Comparison of ENCODE assay signal across 8 cellular contexts in genomic region chr7:30321992-30322637, GRCh38. TPM values are rescaled to one million over a fixed set of nuclear protein-coding genes. Genes with fewer than 3 reads are reported as not detected.
DNase-seq lines count a peak whose midpoint lies in the region; ATAC-seq, FAIRE-seq and TF ChIP-seq lines count a peak whose summit lies in the region.

No MANE protein-coding gene starts in this region.

- H2AK5ac ChIP-seq in IMR-90 (ENCODE audit: low read depth, low read length) = no peak overlapping the region

- BruUV-seq in IMR-90 (replicated peaks; lab: Mats Ljungman, UMichigan) (no TSS peak), Caco-2 (replicated peaks; lab: Mats Ljungman, UMichigan) (no TSS peak)

- CTCF ChIA-PET in IMR-90 (lab: Yijun Ruan, JAX) = interaction anchor here (0.7 kb wide), 2 partner anchors 154 to 232 kb away, joined by 3 to 10 read pairs; no protein-coding TSS in a partner anchor
- CTCF ChIA-PET in Caco-2 (lab: Charles Lee) = no interaction called here

- H3K27me3 ChIP-seq in IMR-90 (ENCODE audit: control insufficient read depth, insufficient read depth, low read length) (no peaks in the 10 kb centered on the region), Caco-2 (replicated peaks; ENCODE audit: control insufficient read depth, insufficient read depth, low read length) (no peaks in the 10 kb centered on the region)

- H4K5ac ChIP-seq in IMR-90 (ENCODE audit: low read depth, low read length) = no peak overlapping the region

- in situ Hi-C loops in IMR-90 (cut with MboI; ENCODE audit: low sequenced_read_pairs) = no loop called here

- no peak overlapping the region; the same call in 1 of the 2 replicates for H3K23ac ChIP-seq in IMR-90 (ENCODE audit: low read depth, low read length)

- no peak overlapping the region for H3K4ac ChIP-seq in IMR-90 (ENCODE audit: low read depth, low read length)

- H3K4me3 ChIP-seq in IMR-90 (ENCODE audit: insufficient read depth, low read depth, low read length) (no peak overlapping the region), Caco-2 (ENCODE audit: low read depth, low read length) (no peak overlapping the region)

- dilution Hi-C loops in IMR-90 (cut with HindIII; ENCODE audit: low sequenced_read_pairs, unreplicated experiment) = no loop called here

- intact Hi-C loops in IMR-90 (cut with micrococcal nuclease) (no loop called here), Caco-2 (cut with micrococcal nuclease; ENCODE audit: unreplicated experiment) (no loop called here)

- FAIRE-seq in GM12891 (lab: Jason Lieb, UNC) = peak; percentile 89

- 100% methylated on average over 2 of the region's 6 CpGs; no CpG with 5 or more reads in 1 of the 2 experiments for WGBS in IMR-90 (ENCODE audit: extremely low coverage in 2 of 2, insufficient read length in 1 of 2), 2 experiments

- no peak overlapping the region for H3K56ac ChIP-seq in IMR-90 (ENCODE audit: extremely low read depth, insufficient read depth, low read length)

- no peak for TF ChIP-seq RAD21 in IMR-90 (IDR thresholded peaks at IDR 0.05; ENCODE audit: low read length)

- H3K4me1 ChIP-seq in IMR-90 (ENCODE audit: control insufficient read depth, insufficient read depth, low read length) (no peaks in the 10 kb centered on the region), Caco-2 (no peaks in the 10 kb centered on the region)

- H2BK120ac ChIP-seq in IMR-90 (ENCODE audit: low read depth, low read length) = no peak overlapping the region

- H3K4me3 Mint-ChIP-seq in activated T-helper 17 cell treated with anti-CD3 and anti-CD28 coated beads, Interleukin-2, amount 50 U/mL, for 72 hours = peak overlapping the region; percentile 92
- H3K4me3 Mint-ChIP-seq in Caco-2 (ENCODE audit: unreplicated experiment) = no peak overlapping the region

- H3K14ac ChIP-seq in IMR-90 (replicated peaks; ENCODE audit: low read depth, low read length) = no peak overlapping the region

- TF ChIP-seq CTCF in IMR-90 (conservative IDR thresholded peaks at IDR 0.05; ENCODE audit: low read depth, low read length) (no peak), Caco-2 (IDR thresholded peaks at IDR 0.05; ENCODE audit: insufficient read depth in 1 of 2, low read depth in 1 of 2, low read length in 1 of 2, severe bottlenecking in 1 of 2, unreplicated experiment in 1 of 2) (no peak)

- peak overlapping the region; percentile 61; the same call in 1 of the 2 replicates for H3K4me2 ChIP-seq in IMR-90 (ENCODE audit: low read depth, low read length)

- H3K9me1 ChIP-seq in IMR-90 (ENCODE audit: insufficient read depth, low read length) = no peaks in the 10 kb centered on the region

- no peak overlapping the region for H3K27ac ChIP-seq in IMR-90 (ENCODE audit: insufficient read depth, low read length)

- peaks cover 57% of the 10 kb centered on the region for H3K4me1 Mint-ChIP-seq in activated T-helper 17 cell treated with anti-CD3 and anti-CD28 coated beads, Interleukin-2, amount 50 U/mL, for 72 hours
- no peaks in the 10 kb centered on the region for H3K4me1 Mint-ChIP-seq in Caco-2 (ENCODE audit: low read depth, unreplicated experiment)

- no peak overlapping the region for H2AFZ ChIP-seq in IMR-90 (replicated peaks; ENCODE audit: low read length, poor library complexity)

- peak overlapping the region; percentile 92 for H3K27ac Mint-ChIP-seq in activated T-helper 17 cell treated with anti-CD3 and anti-CD28 coated beads, Interleukin-2, amount 50 U/mL, for 72 hours
- H3K27ac Mint-ChIP-seq in Caco-2 (ENCODE audit: unreplicated experiment) = no peak overlapping the region

- H3K9ac ChIP-seq in IMR-90 (ENCODE audit: low read depth, low read length) = no peak overlapping the region

- H3K9me3 ChIP-seq in IMR-90 (ENCODE audit: control insufficient read depth, insufficient read depth, low read length) = no peaks in the 10 kb centered on the region
- no peaks in the 10 kb centered on the region for H3K9me3 ChIP-seq in Caco-2

- H3K27me3 Mint-ChIP-seq in activated T-helper 17 cell treated with anti-CD3 and anti-CD28 coated beads, Interleukin-2, amount 50 U/mL, for 72 hours = no peaks in the 10 kb centered on the region
- no peaks in the 10 kb centered on the region for H3K27me3 Mint-ChIP-seq in Caco-2 (ENCODE audit: insufficient read depth, unreplicated experiment)

- no peaks in the 10 kb centered on the region; a peak in 1 of 4 replicates for H3K79me1 ChIP-seq in IMR-90 (ENCODE audit: low read depth in 1 of 2, low read length in 2 of 2)

- H3K36me3 Mint-ChIP-seq in activated T-helper 17 cell treated with anti-CD3 and anti-CD28 coated beads, Interleukin-2, amount 50 U/mL, for 72 hours (ENCODE audit: low read depth) = peaks cover 27% of the 10 kb centered on the region
- H3K36me3 Mint-ChIP-seq in Caco-2 (ENCODE audit: insufficient read depth, unreplicated experiment) = no peaks in the 10 kb centered on the region

- TF ChIP-seq POLR2A in GM12891 (IDR thresholded peaks at IDR 0.05; ENCODE audit: low read depth, low read length) (peak; percentile 52; the same call in 1 of the 2 replicates), IMR-90 (IDR thresholded peaks at IDR 0.05; ENCODE audit: low read depth, low read length) (no peak)

- no peak overlapping the region for H2BK20ac ChIP-seq in IMR-90 (ENCODE audit: low read depth, low read length)

- H4K8ac ChIP-seq in IMR-90 (ENCODE audit: low read depth in 2 of 2, low read length in 2 of 2) = no peak overlapping the region

- no peak overlapping the region for H2BK15ac ChIP-seq in IMR-90 (ENCODE audit: low read depth, low read length)

- H3K36me3 ChIP-seq in IMR-90 (ENCODE audit: control insufficient read depth, insufficient read depth, low read length) (no peaks in the 10 kb centered on the region), Caco-2 (ENCODE audit: control insufficient read depth, insufficient read depth, low read length) (no peaks in the 10 kb centered on the region)

- ATAC-seq in GM21528 (IDR thresholded peaks at IDR 0.05; ENCODE audit: low FRiP score, unreplicated experiment) = peak; percentile 74
- no peak for ATAC-seq in IMR-90 (ENCODE audit: low read depth)
- ATAC-seq in activated T-helper 17 cell treated with anti-CD3 and anti-CD28 coated beads, Interleukin-2, amount 50 U/mL, for 72 hours (replicated peaks) = peak; percentile 60

- POLR2A ChIA-PET in IMR-90 (lab: Charles Lee; ENCODE audit: unreplicated experiment) = interaction anchor here (0.6 kb wide), 1 partner anchor 69 kb away, joined by 3 read pairs; no protein-coding TSS in a partner anchor
- POLR2A ChIA-PET in Caco-2 (lab: Charles Lee) = no interaction called here

- H2BK5ac ChIP-seq in IMR-90 (ENCODE audit: low read depth, low read length, poor library complexity, severe bottlenecking) = no peak overlapping the region

- no peak overlapping the region for H3K18ac ChIP-seq in IMR-90 (ENCODE audit: low read depth, low read length)

- no peaks in the 10 kb centered on the region for H3K9me3 Mint-ChIP-seq in activated T-helper 17 cell treated with anti-CD3 and anti-CD28 coated beads, Interleukin-2, amount 50 U/mL, for 72 hours
- no peaks in the 10 kb centered on the region for H3K9me3 Mint-ChIP-seq in Caco-2 (ENCODE audit: unreplicated experiment)

- no peak overlapping the region for H2AK9ac ChIP-seq in IMR-90 (replicated peaks; ENCODE audit: low read depth, low read length, poor library complexity)

- H4K91ac ChIP-seq in IMR-90 (ENCODE audit: insufficient read depth, low read depth, low read length) = no peak overlapping the region

- no peak for DNase-seq in GM12891 (ENCODE audit: insufficient read length, low spot score)
- DNase-seq in IMR-90 = no peak
- DNase-seq in medulla oblongata (ENCODE audit: extremely low spot score) = peak; percentile 69
- DNase-seq in HPDE6-E6E7 (ENCODE audit: extremely low spot score) = no peak
- DNase-seq in Caco-2 = no peak
- no peak for DNase-seq in stimulated activated naive CD4-positive, alpha-beta T cell treated with Interleukin-2 at 50 U/mL for 16 hours (lab: John Stamatoyannopoulos, UW)

- no peaks in the 10 kb centered on the region for H4K20me1 ChIP-seq in IMR-90 (ENCODE audit: insufficient read depth, low read length)

TF ChIP-seq in GM12891, 5 proteins besides CTCF, POLR2A, EP300 and RAD21:
- TF ChIP-seq SPI1 (IDR thresholded peaks at IDR 0.05; ENCODE audit: low read depth, low read length) = no peak
- TF ChIP-seq TAF1 (IDR thresholded peaks at IDR 0.05; ENCODE audit: low read depth, low read length) = no peak
- TF ChIP-seq POU2F2 (IDR thresholded peaks at IDR 0.05; ENCODE audit: low read depth, low read length) = no peak
- TF ChIP-seq POLR2AphosphoS5 (IDR thresholded peaks at IDR 0.05; ENCODE audit: low read depth, low read length) = no peak
- TF ChIP-seq PAX5 (IDR thresholded peaks at IDR 0.05; ENCODE audit: insufficient read depth, low read length, severe bottlenecking) = no peak

TF ChIP-seq in IMR-90, 13 proteins besides CTCF, POLR2A, EP300 and RAD21 (continues in another document):
- TF ChIP-seq CEBPB (IDR thresholded peaks at IDR 0.05; ENCODE audit: low read depth, low read length) = no peak
- no peak for TF ChIP-seq MXI1 (IDR thresholded peaks at IDR 0.05; ENCODE audit: borderline replicate concordance, low read depth, low read length)
- TF ChIP-seq FOS (IDR thresholded peaks at IDR 0.05; ENCODE audit: low read depth, low read length) = no peak
- no peak for TF ChIP-seq RFX5 (IDR thresholded peaks at IDR 0.05; ENCODE audit: low read depth, low read length)
- no peak for TF ChIP-seq SMC3 (IDR thresholded peaks at IDR 0.05; ENCODE audit: low read depth, low read length)
- no peak for TF ChIP-seq BHLHE40 (IDR thresholded peaks at IDR 0.05; ENCODE audit: low read depth, low read length)
- TF ChIP-seq CHD1 (IDR thresholded peaks at IDR 0.05; ENCODE audit: low read depth, low read length) = no peak
- no peak for TF ChIP-seq NFE2L2 (IDR thresholded peaks at IDR 0.05; ENCODE audit: low read depth, low read length)
- no peak for TF ChIP-seq MAZ (IDR thresholded peaks at IDR 0.05; ENCODE audit: borderline replicate concordance, low read depth, low read length)
- TF ChIP-seq, protein P1, sequence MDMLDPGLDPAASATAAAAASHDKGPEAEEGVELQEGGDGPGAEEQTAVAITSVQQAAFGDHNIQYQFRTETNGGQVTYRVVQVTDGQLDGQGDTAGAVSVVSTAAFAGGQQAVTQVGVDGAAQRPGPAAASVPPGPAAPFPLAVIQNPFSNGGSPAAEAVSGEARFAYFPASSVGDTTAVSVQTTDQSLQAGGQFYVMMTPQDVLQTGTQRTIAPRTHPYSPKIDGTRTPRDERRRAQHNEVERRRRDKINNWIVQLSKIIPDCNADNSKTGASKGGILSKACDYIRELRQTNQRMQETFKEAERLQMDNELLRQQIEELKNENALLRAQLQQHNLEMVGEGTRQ (IDR thresholded peaks at IDR 0.05; ENCODE audit: low read depth, low read length) = no peak
- no peak for TF ChIP-seq RCOR1 (IDR thresholded peaks at IDR 0.05; ENCODE audit: insufficient replicate concordance, low read length)
- no peak for TF ChIP-seq MAFK (IDR thresholded peaks at IDR 0.05; ENCODE audit: low read depth, low read length)

RNA-seq across cellular contexts. Expression of gene ZNRF2, which starts 37.7 kb away (rescaled TPM):
- 3.8 TPM for polyA plus RNA-seq in GM12891 (2012; ENCODE audit: low read depth, missing spikeins)
- total RNA-seq in IMR-90 (2012; rRNA removed) = 0.54 and 0.83 TPM in 2 replicates
- 0.31 and 0.33 TPM in 2 replicates for polyA plus RNA-seq in IMR-90 (2012; rRNA removed)
- 0.12 and 0.34 TPM in 2 replicates for polyA plus RNA-seq in IMR-90 (2012; cell fraction: cytosol; rRNA removed)
- polyA plus RNA-seq in IMR-90 (2012; cell fraction: nucleus; rRNA removed; ENCODE audit: low replicate concordance) = 0.34 and 0.36 TPM in 2 replicates
- 1 to 10 TPM; 6.7 to 9.8 TPM for total RNA-seq in activated T-helper 17 cell treated with anti-CD3 and anti-CD28 coated beads, Interleukin-2, amount 50 U/mL, for 72 hours
- total RNA-seq in Caco-2 (2022) = 8.2 and 9.0 TPM in 2 replicates
